Comparison of ENCODE assay signal across 8 cellular contexts in the genomic region with DNA sequence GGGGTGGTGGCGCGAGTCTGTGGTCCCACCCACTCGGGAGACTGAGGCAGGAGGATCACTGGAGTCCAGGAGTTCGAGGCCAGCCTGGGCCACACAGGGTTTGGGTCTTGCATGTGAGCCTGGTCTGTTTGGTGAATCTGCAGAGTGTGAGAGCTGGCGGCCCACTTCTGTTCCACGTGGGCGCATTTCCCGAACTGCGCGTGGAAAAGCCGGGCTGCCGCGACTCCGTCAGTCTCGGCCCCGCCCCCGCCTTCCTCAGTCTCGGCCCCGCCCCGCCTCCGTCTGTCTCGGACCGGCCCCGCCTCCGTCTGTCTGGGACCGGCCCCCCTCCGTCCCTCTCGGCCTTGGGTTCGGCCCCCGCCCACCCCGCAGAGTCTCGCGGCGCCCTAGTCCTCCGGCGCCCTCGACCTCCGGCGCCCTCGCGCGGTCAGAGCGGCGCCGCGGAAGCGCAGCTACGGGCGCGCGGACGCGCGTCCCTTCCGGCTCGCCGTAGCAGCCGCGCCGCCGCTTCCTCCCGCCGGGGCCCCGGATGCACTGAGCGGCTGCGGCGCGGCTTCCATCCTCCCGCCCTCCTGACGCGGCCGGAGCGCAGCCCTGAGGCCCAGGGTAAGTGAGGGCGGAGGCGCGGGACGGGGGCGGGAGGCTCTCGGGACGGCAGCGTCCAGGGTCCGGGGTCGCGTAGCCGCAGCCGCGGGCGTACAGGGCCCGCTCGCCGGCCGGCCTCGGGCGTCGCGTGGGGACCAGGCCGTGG. TPM values are rescaled to one million over a fixed set of nuclear protein-coding genes. Genes with fewer than 3 reads are reported as not detected.
DNase-seq lines count a peak whose midpoint lies in the region; ATAC-seq and TF ChIP-seq lines count a peak whose summit lies in the region.

EP400 (plus strand) TSS at position 512 of the 751 bp plus-strand sequence. CDS start 10,678 bp downstream, outside the sequence.

- peak; percentile 87 for ATAC-seq in HG02588 (IDR thresholded peaks at IDR 0.05; ENCODE audit: unreplicated experiment)
- ATAC-seq in activated naive CD4-positive, alpha-beta T cell treated with anti-CD3 and anti-CD28 coated beads, Interleukin-2, amount 50 U/mL, for 72 hours, result peak; percentile 92 to 95

- peak within 1 kb of the TSS; percentile 89 to 96 for H3K27ac Mint-ChIP-seq in activated naive CD4-positive, alpha-beta T cell treated with anti-CD3 and anti-CD28 coated beads, Interleukin-2, amount 50 U/mL, for 72 hours
- H3K27ac Mint-ChIP-seq in glutamatergic neuron (ENCODE audit: unreplicated experiment), result peak within 1 kb of the TSS; percentile 84

- peaks cover 7% of the 10 kb centered on the region for H3K4me1 Mint-ChIP-seq in glutamatergic neuron (ENCODE audit: low read depth, unreplicated experiment)

- no peaks in the 10 kb centered on the region for H3K36me3 ChIP-seq in ovary
- H3K36me3 ChIP-seq in thymus (ENCODE audit: control insufficient read depth, insufficient read depth), result no peaks in the 10 kb centered on the region

- CTCF ChIA-PET in GM10248 (lab: Yijun Ruan, JAX), result interaction anchor here (0.6 to 2.9 kb wide), 9 partner anchors 9 to 848 kb away, joined by 3 to 15 read pairs (median 3); no protein-coding TSS in a partner anchor

- POLR2A ChIA-PET in GM10248 (lab: Yijun Ruan, JAX), result interaction anchor here (0.7 to 1.1 kb wide), 3 partner anchors 10 to 949 kb away, joined by 3 to 5 read pairs (median 4); no protein-coding TSS in a partner anchor

- TF ChIP-seq CTCF in GM10248 (IDR thresholded peaks at IDR 0.05; ENCODE audit: control extremely low read depth, extremely low read depth, low read depth, missing control alignments), result peak; percentile 93
- TF ChIP-seq CTCF in glutamatergic neuron (IDR thresholded peaks at IDR 0.05; ENCODE audit: partially characterized antibody, unreplicated experiment), result peak; percentile 10
- TF ChIP-seq CTCF in ovary (IDR thresholded peaks at IDR 0.05), result peak in 2 of 3 donors; percentile 53 to 75

- H3K9me3 ChIP-seq in ovary (no peaks in the 10 kb centered on the region), thymus (ENCODE audit: control insufficient read depth) (no peaks in the 10 kb centered on the region)

- H3K4me3 Mint-ChIP-seq in glutamatergic neuron (ENCODE audit: unreplicated experiment), result peak within 1 kb of the TSS; percentile 89

- H3K27me3 Mint-ChIP-seq in glutamatergic neuron (ENCODE audit: unreplicated experiment), result peaks cover 1% of the 10 kb centered on the region

- H3K27me3 ChIP-seq in ovary, result no peaks in the 10 kb centered on the region
- H3K27me3 ChIP-seq in thymus (ENCODE audit: control insufficient read depth, insufficient read depth), result no peaks in the 10 kb centered on the region

- H3K27ac ChIP-seq in ovary (peak within 1 kb of the TSS; percentile 13 to 75), thymus (ENCODE audit: low read depth) (peak within 1 kb of the TSS; percentile 77)

- TF ChIP-seq EP300 in ovary (IDR thresholded peaks at IDR 0.05), result no peak

- intact Hi-C loops in ovary (cut with DNase I), result loop anchor here in 2 of 4 donors (2.0 to 5.0 kb wide), 3 partner anchors 21 to 112 kb away; partner anchors contain the start of gene PUS1 (in 1 of the 2)

- peaks cover 0 to 4% of the 10 kb centered on the region in 2 donors for H3K36me3 Mint-ChIP-seq in activated naive CD4-positive, alpha-beta T cell treated with anti-CD3 and anti-CD28 coated beads, Interleukin-2, amount 50 U/mL, for 72 hours
- no peaks in the 10 kb centered on the region for H3K36me3 Mint-ChIP-seq in glutamatergic neuron (ENCODE audit: unreplicated experiment)

- no peak for TF ChIP-seq POLR2A in ovary (IDR thresholded peaks at IDR 0.05)

- H3K4me1 ChIP-seq in ovary (ENCODE audit: insufficient read depth) (peaks cover 8% of the 10 kb centered on the region), thymus (ENCODE audit: control insufficient read depth, insufficient read depth, low read length) (peaks cover 5% of the 10 kb centered on the region)

- H3K9me3 Mint-ChIP-seq in activated naive CD4-positive, alpha-beta T cell treated with anti-CD3 and anti-CD28 coated beads, Interleukin-2, amount 50 U/mL, for 72 hours, result no peaks in the 10 kb centered on the region
- H3K9me3 Mint-ChIP-seq in glutamatergic neuron (ENCODE audit: unreplicated experiment), result peaks cover 2% of the 10 kb centered on the region

- DNase-seq in GM10248 (ENCODE audit: extremely low spot score) (peak; percentile 99), NCI-H1092 treated with DMSO at 0.1 percent for 48 hours (lab: John Stamatoyannopoulos, UW) (peak; percentile 82), SKM-1 (lab: John Stamatoyannopoulos, UW; ENCODE audit: unreplicated experiment) (peak; percentile 52), glutamatergic neuron (peak; percentile 94), ovary (peak; percentile 96 to 98 (median 97))
- peak; percentile 92 to 94 for DNase-seq in activated naive CD4-positive, alpha-beta T cell treated with anti-CD3 and anti-CD28 coated beads, Interleukin-2, amount 50 U/mL, for 72 hours (ENCODE audit: low spot score in 2 of 2)

- H3K4me3 ChIP-seq in ovary (peak within 1 kb of the TSS; percentile 89), thymus (ENCODE audit: low read length) (peak within 1 kb of the TSS; percentile 98)

- 2 to 6% (median 4%) methylated on average over 21 to 97 of the region's 97 CpGs for WGBS in ovary, 3 donors
- 2% methylated on average over 97 of the region's 97 CpGs for WGBS in thymus

RNA-seq across cellular contexts. Expression of gene EP400, which starts in this region (rescaled TPM):
- 10 to 100 TPM; 55.6 to 57.4 TPM for total RNA-seq in activated naive CD4-positive, alpha-beta T cell treated with anti-CD3 and anti-CD28 coated beads, Interleukin-2, amount 50 U/mL, for 72 hours
- 85.8 TPM for total RNA-seq in glutamatergic neuron (ENCODE audit: unreplicated experiment)
- total RNA-seq in ovary, result 10 to 100 TPM; 20.3 to 60.7 (median 50.4) TPM
- 10 to 100 TPM; 19.6 to 33.4 TPM for polyA plus RNA-seq in ovary
- 28.9 TPM for polyA plus RNA-seq in thymus

Comparison
In these comparisons a context has a peak if more than half of its experiments do, and no peak if none do; other contexts are left out.
1. Peak in every context shown above with its lines: DNase-seq, ATAC-seq, H3K4me3 ChIP-seq and H3K27ac ChIP-seq.
2. CTCF ChIP-seq: peak in every context shown above with its lines; median percentile 93 in GM10248; 64 in ovary; 10 in glutamatergic neuron.